Comparison of ENCODE assay signal across 8 cellular contexts in the genomic region with DNA sequence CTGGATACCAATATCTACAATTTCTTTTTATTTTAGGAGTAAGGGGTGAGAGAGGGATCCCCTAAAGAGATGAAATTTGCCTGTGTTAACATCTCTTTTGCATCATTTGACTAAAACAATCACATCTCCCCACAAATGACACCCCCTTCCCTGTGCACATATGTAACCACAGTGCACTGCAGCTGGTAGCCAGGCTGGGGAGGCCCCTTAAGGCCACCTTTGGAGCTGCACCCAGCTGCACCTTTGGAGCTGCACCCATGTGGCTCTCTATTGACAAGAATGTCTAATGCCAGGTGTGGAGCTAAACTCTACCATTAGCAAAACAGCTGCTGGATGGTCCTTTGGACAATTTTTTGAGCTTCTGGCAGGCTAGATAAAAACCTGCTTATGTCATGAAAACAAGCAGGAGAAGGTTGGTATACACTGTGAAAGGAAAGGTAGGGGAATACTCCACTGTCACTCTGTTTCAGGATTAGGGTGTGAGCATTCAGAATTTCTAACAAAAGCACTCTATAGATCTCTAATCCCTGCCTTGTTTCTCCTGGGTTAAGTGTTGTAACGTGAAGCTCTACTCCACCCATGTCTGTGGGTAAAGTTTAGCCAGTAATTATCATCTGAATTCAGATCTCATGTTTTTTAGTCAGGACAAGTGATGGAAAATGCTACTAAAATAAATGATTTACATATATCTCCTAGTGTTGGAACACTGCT. TPM values are rescaled to one million over a fixed set of nuclear protein-coding genes. Genes with fewer than 3 reads are reported as not detected.
DNase-seq lines count a peak whose midpoint lies in the region; ATAC-seq, FAIRE-seq and TF ChIP-seq lines count a peak whose summit lies in the region.

No MANE protein-coding gene starts in this region.

- no peak overlapping the region for H2BK20ac ChIP-seq in H1 (ENCODE audit: low read length)

- peak; percentile 35 to 47 for TF ChIP-seq RAD21 in H1 (IDR thresholded peaks at IDR 0.05 in 1 of 2, conservative IDR thresholded peaks at IDR 0.05 in 1 of 2; ENCODE audit: low read depth in 2 of 2, low read length in 2 of 2)

- no peak overlapping the region for H3K14ac ChIP-seq in H1 (ENCODE audit: insufficient read length)

- no peak overlapping the region for H2AK5ac ChIP-seq in H1 (ENCODE audit: low read depth, low read length)

- H4K8ac ChIP-seq in H1 (ENCODE audit: extremely low read depth, insufficient read depth, low read length) = no peak overlapping the region

- H4K91ac ChIP-seq in H1 (replicated peaks; ENCODE audit: insufficient read length, low read length) = no peak overlapping the region

- H3K79me2 ChIP-seq in H1 (ENCODE audit: control insufficient read depth in 1 of 2, insufficient read depth in 2 of 2, low read length in 2 of 2) = no peaks in the 10 kb centered on the region

- CTCF ChIA-PET in H1 (lab: Charles Lee; ENCODE audit: partially characterized antibody) = interaction anchor here (0.8 to 4.7 kb wide), 14 partner anchors 9 to 321 kb away, joined by 3 to 33 read pairs (median 4); no protein-coding TSS in a partner anchor

- H2AFZ ChIP-seq in H1 (ENCODE audit: low read length) = no peak overlapping the region

- no peak for TF ChIP-seq POLR2A in H1 (IDR thresholded peaks at IDR 0.05; ENCODE audit: control extremely low read depth in 1 of 2, low read depth in 2 of 2, low read length in 2 of 2)
- TF ChIP-seq POLR2A in uterus (IDR thresholded peaks at IDR 0.05) = no peak

- FAIRE-seq in H1 (lab: Jason Lieb, UNC) = no peak

- H3K9me3 ChIP-seq in H1 (ENCODE audit: insufficient read depth in 2 of 2, low read depth in 1 of 2, low read length in 1 of 2) (no peaks in the 10 kb centered on the region), uterus (no peaks in the 10 kb centered on the region)

- intact Hi-C loops in uterus (cut with DNase I; ENCODE audit: low total_unique reads) = no loop called here

- H3K4me1 ChIP-seq in H1 (replicated peaks in 1 of 4; ENCODE audit: control insufficient read depth in 3 of 4, insufficient read depth in 4 of 4, low read length in 3 of 4) = 0 out of 7 replicates have a peak, but pooled peaks cover 0 to 3% (median 0%) of the 10 kb centered on the region in 4 experiments
- peaks cover 0 to 3% of the 10 kb centered on the region in 2 donors for H3K4me1 ChIP-seq in uterus

- H3K4me2 ChIP-seq in H1 (ENCODE audit: insufficient read depth in 1 of 2, low read depth in 2 of 2, low read length in 2 of 2) = no peak overlapping the region

- peak; percentile 13 to 67 for DNase-seq in NCI-H2081 (lab: John Stamatoyannopoulos, UW)
- no peak for DNase-seq in NCI-H2081 treated with DMSO at 0.1 percent for 48 hours (lab: John Stamatoyannopoulos, UW)
- peak; percentile 12 for DNase-seq in HuH-7.5 (ENCODE audit: low spot score)
- no peak for DNase-seq in H1 (ENCODE audit: low read depth in 1 of 2, low spot score in 2 of 2)
- no peak for DNase-seq in SW 1271 (lab: John Stamatoyannopoulos, UW)
- DNase-seq in uterus = no peak
- DNase-seq in C1 segment of cervical spinal cord (lab: John Stamatoyannopoulos, UW) = no peak

- peak; percentile 28 to 59 (median 48); a peak in 3 of 4 replicates for TF ChIP-seq CTCF in H1 (IDR thresholded peaks at IDR 0.05; ENCODE audit: control extremely low read depth in 1 of 3, insufficient read depth in 1 of 3, low read depth in 1 of 3, low read length in 3 of 3)
- TF ChIP-seq CTCF in uterus (IDR thresholded peaks at IDR 0.05) = no peak

- no peak overlapping the region for H2BK120ac ChIP-seq in H1 (replicated peaks; ENCODE audit: low read depth, low read length)

- H2BK15ac ChIP-seq in H1 (ENCODE audit: low read length) = no peak overlapping the region

- H3K9ac ChIP-seq in H1 (replicated peaks in 1 of 4; ENCODE audit: extremely low read depth in 1 of 4, low read depth in 3 of 4, low read length in 3 of 4) = no peak overlapping the region

- no peaks in the 10 kb centered on the region for H3K79me1 ChIP-seq in H1 (ENCODE audit: low read depth, low read length)

- WGBS in H1 (ENCODE audit: extremely low coverage in 1 of 2, insufficient coverage in 1 of 2, insufficient read length in 1 of 2, insufficient replicate concordance in 2 of 2, low coverage in 1 of 2, low lambda C conversion rate in 2 of 2, missing lambda C conversion rate in 1 of 2), 2 experiments = 81% methylated on average over 1 of the region's 1 CpG; no CpG with 5 or more reads in 1 of the 2 experiments

- no peak overlapping the region for H3K18ac ChIP-seq in H1 (ENCODE audit: extremely low read depth, low read length)

- H4K5ac ChIP-seq in H1 (ENCODE audit: insufficient read length, low read depth, low read length) = no peak overlapping the region

- peak; percentile 74 for ATAC-seq in GM21528 (IDR thresholded peaks at IDR 0.05; ENCODE audit: low FRiP score, unreplicated experiment)

- H3K23me2 ChIP-seq in H1 (ENCODE audit: low read depth, low read length) = no peaks in the 10 kb centered on the region

- H3K27me3 ChIP-seq in H1 (replicated peaks in 1 of 4; ENCODE audit: control insufficient read depth in 3 of 4, extremely low read depth in 1 of 4, insufficient read depth in 3 of 4, low read length in 3 of 4) (no peaks in the 10 kb centered on the region), uterus (no peaks in the 10 kb centered on the region)

- H3K4me3 ChIP-seq in H1 (ENCODE audit: extremely low read depth in 1 of 4, insufficient read depth in 2 of 4, low read depth in 3 of 4, low read length in 4 of 4) (no peak overlapping the region), uterus (no peak overlapping the region)

- no peak overlapping the region for H3K23ac ChIP-seq in H1 (ENCODE audit: insufficient read length)

- H3K36me3 ChIP-seq in H1 (ENCODE audit: control insufficient read depth in 2 of 4, insufficient read depth in 4 of 4, low read length in 3 of 4) = no peaks in the 10 kb centered on the region
- H3K36me3 ChIP-seq in uterus = no peaks in the 10 kb centered on the region

- H3K27ac ChIP-seq in H1 (ENCODE audit: low read depth, low read length) (no peak overlapping the region), uterus (no peak overlapping the region)

- no peak overlapping the region for H3K4ac ChIP-seq in H1 (replicated peaks; ENCODE audit: insufficient read length, low read depth, low read length)

- H2BK5ac ChIP-seq in H1 (ENCODE audit: low read depth, low read length) = no peak overlapping the region

- H3K56ac ChIP-seq in H1 (replicated peaks; ENCODE audit: insufficient read length, low read depth, low read length) = no peak overlapping the region

- no peak overlapping the region for H2BK12ac ChIP-seq in H1 (ENCODE audit: low read depth, low read length)

- TF ChIP-seq EP300 in H1 (IDR thresholded peaks at IDR 0.05; ENCODE audit: borderline replicate concordance in 1 of 2, low read depth in 2 of 2, low read length in 2 of 2) = no peak

- POLR2A ChIA-PET in H1 (lab: Charles Lee; ENCODE audit: partially characterized antibody) = interaction anchor here (0.6 to 2.6 kb wide), 4 partner anchors 9 to 486 kb away, joined by 3 to 12 read pairs (median 3); no protein-coding TSS in a partner anchor

- no peaks in the 10 kb centered on the region for H4K20me1 ChIP-seq in H1 (replicated peaks in 1 of 2; ENCODE audit: control insufficient read depth in 1 of 2, insufficient read depth in 2 of 2, low read length in 2 of 2)

TF ChIP-seq in H1, 55 proteins besides CTCF, POLR2A, EP300 and RAD21 (continues in another document):
- TF ChIP-seq KDM4A (IDR thresholded peaks at IDR 0.05; ENCODE audit: low read depth, low read length, severe bottlenecking) = no peak
- TF ChIP-seq, protein P1, sequence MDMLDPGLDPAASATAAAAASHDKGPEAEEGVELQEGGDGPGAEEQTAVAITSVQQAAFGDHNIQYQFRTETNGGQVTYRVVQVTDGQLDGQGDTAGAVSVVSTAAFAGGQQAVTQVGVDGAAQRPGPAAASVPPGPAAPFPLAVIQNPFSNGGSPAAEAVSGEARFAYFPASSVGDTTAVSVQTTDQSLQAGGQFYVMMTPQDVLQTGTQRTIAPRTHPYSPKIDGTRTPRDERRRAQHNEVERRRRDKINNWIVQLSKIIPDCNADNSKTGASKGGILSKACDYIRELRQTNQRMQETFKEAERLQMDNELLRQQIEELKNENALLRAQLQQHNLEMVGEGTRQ (IDR thresholded peaks at IDR 0.05; ENCODE audit: low read length) = no peak
- no peak for TF ChIP-seq EZH2 (IDR thresholded peaks at IDR 0.05; ENCODE audit: low read depth, low read length, severe bottlenecking)
- TF ChIP-seq CBX5 (IDR thresholded peaks at IDR 0.05; ENCODE audit: low read depth, low read length) = no peak
- TF ChIP-seq, protein P2, sequence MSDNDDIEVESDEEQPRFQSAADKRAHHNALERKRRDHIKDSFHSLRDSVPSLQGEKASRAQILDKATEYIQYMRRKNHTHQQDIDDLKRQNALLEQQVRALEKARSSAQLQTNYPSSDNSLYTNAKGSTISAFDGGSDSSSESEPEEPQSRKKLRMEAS (IDR thresholded peaks at IDR 0.05) = no peak
- no peak for TF ChIP-seq TAF1 (IDR thresholded peaks at IDR 0.05; ENCODE audit: low read depth, low read length)
- TF ChIP-seq CREB1 (IDR thresholded peaks at IDR 0.05) = no peak
- TF ChIP-seq FOSL1 (IDR thresholded peaks at IDR 0.05; ENCODE audit: insufficient read depth, low read depth, low read length) = no peak
- no peak for TF ChIP-seq SUZ12 (IDR thresholded peaks at IDR 0.05; ENCODE audit: low read length)
- TF ChIP-seq KDM5A (IDR thresholded peaks at IDR 0.05; ENCODE audit: low read length) = no peak
- no peak for TF ChIP-seq TAF7 (optimal IDR thresholded peaks at IDR 0.05; ENCODE audit: borderline replicate concordance, low read depth, low read length)

RNA-seq across cellular contexts. Expression of a gene that starts 52.1 kb away (rescaled TPM):
- total RNA-seq in H1 (2021; fragmentation: NEBNext Ultra II Directional; extraction: Animal tissue kit (Norgen Biotek cat#: 25700)) = 81.9 and 84.2 TPM in 2 replicates
- polyA plus RNA-seq in H1 (2011; rRNA removed) = 92.0 and 98.4 TPM in 2 replicates
- polyA plus RNA-seq in H1 (2011; cell fraction: cytosol; rRNA removed) = 78.4 TPM
- polyA plus RNA-seq in H1 (2011; cell fraction: nucleus; rRNA removed) = 84.6 TPM
- polyA plus RNA-seq in H1 (2012, experiment 1 of 2) = 54.2 to 64.8 TPM (median 58.9 TPM) in 4 replicates
- polyA plus RNA-seq in H1 (2012, experiment 2 of 2) = 42.2 TPM
- 78.1 TPM for polyA plus RNA-seq in H1 (2013, experiment 1 of 2)
- 78.2 TPM for polyA plus RNA-seq in H1 (2013, experiment 2 of 2)
- polyA minus RNA-seq in H1 (2011; rRNA and poly(A)+ RNA removed) = 55.6 and 58.6 TPM in 2 replicates
- polyA minus RNA-seq in H1 (2011; cell fraction: cytosol; rRNA and poly(A)+ RNA removed) = 33.2 TPM
- polyA minus RNA-seq in H1 (2011; cell fraction: nucleus; rRNA and poly(A)+ RNA removed) = 56.0 TPM
- 100 to 1,000 TPM in 1 of 4 donors, 10 to 100 TPM in 3; 36.6 to 133 (median 61.7) TPM for total RNA-seq in uterus

Comparison
In these comparisons a context has a peak if more than half of its experiments do, and no peak if none do; other contexts are left out.
1. DNase-seq: peak in NCI-H2081 (2 of 2) and HuH-7.5 (single experiment); none in NCI-H2081 treated with DMSO at 0.1 percent for 48 hours (single experiment), H1 (0 of 2), SW 1271 (0 of 2), uterus (0 of 2) and C1 segment of cervical spinal cord (0 of 14).
2. CTCF ChIP-seq: peak in H1 (3 of 3); none in uterus (0 of 4).